ENCODE assay signal across 21 cellular contexts in the genomic region with DNA sequence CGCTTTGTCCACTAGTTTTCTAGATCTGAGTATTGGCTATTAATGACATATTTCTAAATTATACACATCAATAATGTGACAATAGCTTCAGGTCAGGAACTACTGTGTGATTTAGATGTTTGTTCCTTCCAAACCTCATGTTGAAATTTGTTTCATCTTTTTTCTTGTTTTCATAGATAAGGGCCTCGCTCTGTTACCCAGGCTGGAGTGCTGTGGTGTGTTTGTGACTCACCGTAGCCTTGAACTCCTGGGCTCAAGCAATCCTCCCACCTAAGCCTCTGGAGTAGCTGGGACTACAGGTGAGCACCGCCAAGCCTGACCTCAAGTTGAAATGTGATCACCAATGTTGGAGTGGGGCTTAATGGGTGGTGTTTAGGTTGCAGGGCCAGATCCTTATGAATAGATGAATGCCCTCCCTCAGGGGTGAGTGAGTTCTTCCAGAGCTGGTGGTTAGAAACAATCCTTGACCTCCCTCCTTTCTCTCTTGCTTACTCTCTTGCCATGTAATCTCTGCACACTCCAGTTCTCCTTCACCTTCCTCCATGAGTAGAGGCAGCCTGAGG. TPM values are rescaled to one million over a fixed set of nuclear protein-coding genes. Genes with fewer than 3 reads are reported as not detected.
DNase-seq lines count a peak whose midpoint lies in the region; ATAC-seq, FAIRE-seq and TF ChIP-seq lines count a peak whose summit lies in the region.
"Had no signal": no experiment of that assay in that cellular context is flagged by ENCODE, and none has a peak within 500 bp of the region (broad histone marks: within the 10 kb centered on the region; RNA-seq: fewer than 3 reads in every experiment).

No MANE protein-coding gene starts in this region.

- ATAC-seq in K562: no peak
- no peak for ATAC-seq in sciatic nerve
- ATAC-seq: CD8-positive, alpha-beta T cell; GM12878; GM23338; Panc1 had no signal

- peaks cover 20% of the 10 kb centered on the region for H3K79me2 ChIP-seq in K562 (ENCODE audit: control insufficient read depth, insufficient read depth, low read length)

- no peaks in the 10 kb centered on the region for H3K9me1 ChIP-seq in K562 (ENCODE audit: control insufficient read depth, insufficient read depth, low read length)

- POLR2A ChIA-PET in K562 (lab: Yijun Ruan, JAX): no interaction called here

- H3K4me2 ChIP-seq in K562 (ENCODE audit: insufficient read depth, low read length): peak overlapping the region; percentile 4; the same call in 1 of the 2 replicates
- H3K4me2 ChIP-seq: GM23338 had no signal

- TF ChIP-seq CTCF in K562 (IDR thresholded peaks at IDR 0.05 in 2 of 3, conservative IDR thresholded peaks at IDR 0.05 in 1 of 3; ENCODE audit: insufficient read depth in 2 of 3, low read depth in 1 of 3, low read length in 3 of 3): no peak
- TF ChIP-seq CTCF in breast epithelium (IDR thresholded peaks at IDR 0.05): no peak

- H3K9me3 ChIP-seq in K562 (replicated peaks; ENCODE audit: control insufficient read depth, insufficient read depth, low read depth, low read length): no peaks in the 10 kb centered on the region; the same call in 1 of the 2 replicates
- no peaks in the 10 kb centered on the region for H3K9me3 ChIP-seq in breast epithelium
- H3K9me3 ChIP-seq: BE2C had no signal

- DNase-seq in DMS53 (lab: John Stamatoyannopoulos, UW): peak; percentile 18
- DNase-seq in DMS53 treated with DMSO at 0.1 percent for 48 hours (lab: John Stamatoyannopoulos, UW; ENCODE audit: unreplicated experiment): no peak
- DNase-seq in NCI-H2029 treated with DMSO at 0.1 percent for 48 hours (lab: John Stamatoyannopoulos, UW): peak; percentile 77
- DNase-seq in K562 (ENCODE audit: extremely low read depth in 1 of 4, low spot score in 3 of 4): peak in 1 of 4 experiments; percentile 85
- peak; percentile 32 for DNase-seq in ureter (ENCODE audit: low spot score)
- DNase-seq in breast epithelium (ENCODE audit: low spot score in 2 of 2): no peak
- no peak for DNase-seq in sciatic nerve (ENCODE audit: low spot score)
- no peak for DNase-seq in KG1 (lab: John Stamatoyannopoulos, UW)
- DNase-seq: BE2C; CD8-positive, alpha-beta T cell; GDM1; Kasumi-1; MM.1S; NCI-H1092 treated with DMSO at 0.1 percent for 48 hours; NCI-H2171; NCI-H82; SW 1271 had no signal

- H3K36me3 ChIP-seq in K562 (ENCODE audit: control insufficient read depth, insufficient read depth, low read length): peaks cover 9% of the 10 kb centered on the region; the same call in 1 of the 3 replicates
- H3K36me3 ChIP-seq in breast epithelium: no peaks in the 10 kb centered on the region
- H3K36me3 ChIP-seq: BE2C had no signal

- intact Hi-C loops in K562 (cut with micrococcal nuclease): loop anchor here (10.0 kb wide), 1 partner anchor 261 kb away; the partner anchor contains the start of gene PSMG4
- intact Hi-C loops in breast epithelium (cut with DNase I; ENCODE audit: low total_unique reads): loop anchor here (10.0 kb wide), 1 partner anchor 251 kb away; no protein-coding TSS in a partner anchor
- intact Hi-C loops in sciatic nerve (cut with DNase I): no loop called here

- peak overlapping the region in 1 of 2 experiments; percentile 0; a peak in 1 of 4 replicates for H3K9ac ChIP-seq in K562 (ENCODE audit: insufficient read depth in 1 of 2, low read depth in 2 of 2, low read length in 2 of 2)

- TF ChIP-seq EP300 in K562 (IDR thresholded peaks at IDR 0.05; ENCODE audit: low read length): peak; percentile 37; the same call in 1 of the 2 replicates

- no peaks in the 10 kb centered on the region for H4K20me1 ChIP-seq in K562 (replicated peaks; ENCODE audit: control insufficient read depth, insufficient read depth, low read length)

- BruUV-seq in K562 (replicated peaks; lab: Mats Ljungman, UMichigan): no TSS peak

- peak in 1 of 2 experiments; percentile 19; a peak in 1 of 4 replicates for TF ChIP-seq RAD21 in K562 (CRISPR knock-in tag; conservative IDR thresholded peaks at IDR 0.05 in 1 of 2, IDR thresholded peaks at IDR 0.05 in 1 of 2)

- in situ Hi-C loops in K562 (cut with MboI): loop anchor here (10.0 kb wide), 2 partner anchors 131 to 261 kb away; partner anchors contain the start of gene PSMG4

- H3K27ac ChIP-seq in K562 (ENCODE audit: extremely low read depth, low read depth, low read length) (peak overlapping the region; percentile 20), breast epithelium (no peak overlapping the region)
- H3K27ac ChIP-seq: 22Rv1 had no signal

- TF ChIP-seq POLR2A in K562 (conservative IDR thresholded peaks at IDR 0.05) (no peak), breast epithelium (IDR thresholded peaks at IDR 0.05) (no peak)

- WGBS in K562 (ENCODE audit: insufficient coverage, low coverage, missing lambda C conversion rate): 35% methylated on average over 4 of the region's 4 CpGs

- H3K27me3 ChIP-seq in K562 (ENCODE audit: control insufficient read depth in 2 of 2, insufficient read depth in 2 of 2, low read length in 2 of 2) (no peaks in the 10 kb centered on the region), breast epithelium (no peaks in the 10 kb centered on the region)
- H3K27me3 ChIP-seq: BE2C had no signal

- peak overlapping the region; percentile 4; the same call in 1 of the 2 replicates for H2AFZ ChIP-seq in K562 (ENCODE audit: low read depth, low read length)
- H2AFZ ChIP-seq: GM23338 had no signal

- H3K4me3 ChIP-seq in K562: no peak overlapping the region
- H3K4me3 ChIP-seq in breast epithelium: no peak overlapping the region
- H3K4me3 ChIP-seq: GM12878, GM23338 had no signal

- CTCF ChIA-PET in K562 (lab: Yijun Ruan, JAX; ENCODE audit: low intra/inter-chr PET ratio): no interaction called here

- FAIRE-seq in K562 (lab: Jason Lieb, UNC): peak; percentile 72
- FAIRE-seq: GM12878 had no signal

- H3K4me1 ChIP-seq in K562 (replicated peaks in 1 of 2; ENCODE audit: control insufficient read depth in 2 of 2, insufficient read depth in 2 of 2, low read length in 2 of 2) (peaks cover 24 to 36% of the 10 kb centered on the region in 2 experiments), breast epithelium (no peaks in the 10 kb centered on the region)
- H3K4me1 ChIP-seq: BE2C had no signal

TF ChIP-seq in K562, 482 proteins besides CTCF, POLR2A, EP300 and RAD21 (continues in another document):
- no peak for TF ChIP-seq MAZ (CRISPR knock-in tag; conservative IDR thresholded peaks at IDR 0.05 in 1 of 2, IDR thresholded peaks at IDR 0.05 in 1 of 2)
- TF ChIP-seq, protein P1, sequence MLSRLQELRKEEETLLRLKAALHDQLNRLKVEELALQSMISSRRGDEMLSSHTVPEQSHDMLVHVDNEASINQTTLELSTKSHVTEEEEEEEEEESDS (CRISPR knock-in tag; IDR thresholded peaks at IDR 0.05): no peak
- TF ChIP-seq MAFF (IDR thresholded peaks at IDR 0.05; ENCODE audit: low read length): no peak
- no peak for TF ChIP-seq SRSF1 (IDR thresholded peaks at IDR 0.05; ENCODE audit: low read depth, low read length)
- no peak for TF ChIP-seq TCF7L2 (IDR thresholded peaks at IDR 0.05; ENCODE audit: low read depth, low read length)
- no peak for TF ChIP-seq HMG20B (CRISPR knock-in tag; IDR thresholded peaks at IDR 0.05)
- TF ChIP-seq RBM14 (IDR thresholded peaks at IDR 0.05; ENCODE audit: borderline replicate concordance, insufficient read depth, low read depth, low read length): no peak
- TF ChIP-seq NR1H2 (CRISPR knock-in tag; IDR thresholded peaks at IDR 0.05): no peak
- no peak for TF ChIP-seq SMC3 (conservative IDR thresholded peaks at IDR 0.05; ENCODE audit: insufficient read depth, low read depth, low read length)

RNA-seq across cellular contexts. Expression of gene NQO2, which starts 5.9 kb away (rescaled TPM):
- 88.6 and 124 TPM in 2 replicates for total RNA-seq in K562 (2011; cell fraction: chromatin; rRNA removed; ENCODE audit: low replicate concordance)
- total RNA-seq in K562 (2011; cell fraction: nucleolus; rRNA removed): 76.6 and 81.5 TPM in 2 replicates
- 59.8 and 71.4 TPM in 2 replicates for total RNA-seq in K562 (2011; cell fraction: nucleoplasm; rRNA removed)
- total RNA-seq in K562 (2014; rRNA removed) (101 and 110 TPM in 2 replicates), K562 (2014; rRNA removed; fragmentation: Illumina TruSeq; extraction: Trizol) (106 and 108 TPM in 2 replicates), K562 (2015; rRNA removed; fragmentation: Illumina TruSeq; extraction: Trizol) (116 TPM in 2 replicates), K562 (2021) (136 and 139 TPM in 2 replicates), ureter (27.0 TPM), breast epithelium (10 to 100 TPM; 23.6 to 64.6 (median 24.9) TPM), sciatic nerve (30.1 TPM)
- polyA plus RNA-seq in K562 (2011; rRNA removed) (187 and 214 TPM in 2 replicates), K562 (2014; fragmentation: Illumina TruSeq; extraction: Trizol) (113 and 118 TPM in 2 replicates), K562 (2014; fragmentation: Nextera tagmentation; extraction: Ambion mirVana) (10 to 100 TPM; 54.6 to 70.1 TPM), K562 (2014; rRNA removed) (145 and 149 TPM in 2 replicates)
- 201 and 211 TPM in 2 replicates for polyA plus RNA-seq in K562 (2011; cell fraction: cytosol; rRNA removed)
- polyA plus RNA-seq in K562 (2011; cell fraction: nucleus; rRNA removed): 136 and 150 TPM in 2 replicates
- polyA plus RNA-seq in K562 (2012): 121 and 287 TPM in 2 replicates
- 136 and 185 TPM in 2 replicates for polyA minus RNA-seq in K562 (2011; rRNA and poly(A)+ RNA removed)
- polyA minus RNA-seq in K562 (2011; cell fraction: cytosol; rRNA and poly(A)+ RNA removed): 67.3 and 100 TPM in 2 replicates
- polyA minus RNA-seq in K562 (2011; cell fraction: nucleus; rRNA and poly(A)+ RNA removed): 20.6 and 27.7 TPM in 2 replicates

RNA-seq across cellular contexts. Expression of gene SERPINB6, which starts 22.5 kb away (rescaled TPM):
- total RNA-seq in K562 (2011; cell fraction: chromatin; rRNA removed; ENCODE audit: low replicate concordance): 141 and 220 TPM in 2 replicates
- 93.6 and 93.8 TPM in 2 replicates for total RNA-seq in K562 (2011; cell fraction: nucleolus; rRNA removed)
- total RNA-seq in K562 (2011; cell fraction: nucleoplasm; rRNA removed): 147 and 201 TPM in 2 replicates
- total RNA-seq in K562 (2014; rRNA removed): 86.6 and 92.4 TPM in 2 replicates
- total RNA-seq in K562 (2014; rRNA removed; fragmentation: Illumina TruSeq; extraction: Trizol): 111 and 114 TPM in 2 replicates
- total RNA-seq in K562 (2015; rRNA removed; fragmentation: Illumina TruSeq; extraction: Trizol): 100 and 113 TPM in 2 replicates
- total RNA-seq in K562 (2021): 124 and 126 TPM in 2 replicates
- polyA plus RNA-seq in K562 (2011; rRNA removed): 151 and 210 TPM in 2 replicates
- polyA plus RNA-seq in K562 (2011; cell fraction: cytosol; rRNA removed): 171 and 185 TPM in 2 replicates
- 130 and 168 TPM in 2 replicates for polyA plus RNA-seq in K562 (2011; cell fraction: nucleus; rRNA removed)
- 133 and 231 TPM in 2 replicates for polyA plus RNA-seq in K562 (2012)
- polyA plus RNA-seq in K562 (2014; fragmentation: Illumina TruSeq; extraction: Trizol): 162 and 176 TPM in 2 replicates
- 100 to 1,000 TPM; 143 to 211 TPM for polyA plus RNA-seq in K562 (2014; fragmentation: Nextera tagmentation; extraction: Ambion mirVana)
- polyA plus RNA-seq in K562 (2014; rRNA removed): 145 and 159 TPM in 2 replicates
- 135 and 183 TPM in 2 replicates for polyA minus RNA-seq in K562 (2011; rRNA and poly(A)+ RNA removed)
- polyA minus RNA-seq in K562 (2011; cell fraction: cytosol; rRNA and poly(A)+ RNA removed): 64.3 and 74.2 TPM in 2 replicates
- 60.0 and 62.5 TPM in 2 replicates for polyA minus RNA-seq in K562 (2011; cell fraction: nucleus; rRNA and poly(A)+ RNA removed)
- total RNA-seq in ureter: 121 TPM
- 100 to 1,000 TPM; 100 to 146 (median 137) TPM for total RNA-seq in breast epithelium
- total RNA-seq in sciatic nerve: 122 TPM

Comparison
In these comparisons a context has a peak if more than half of its experiments do, and no peak if none do; other contexts are left out.
1. DNase-seq: peak in DMS53 (single experiment), NCI-H2029 treated with DMSO at 0.1 percent for 48 hours (single experiment) and ureter (single experiment); none in DMS53 treated with DMSO at 0.1 percent for 48 hours (single experiment), breast epithelium (0 of 2), sciatic nerve (single experiment) and KG1 (single experiment).